In the genomic region with DNA sequence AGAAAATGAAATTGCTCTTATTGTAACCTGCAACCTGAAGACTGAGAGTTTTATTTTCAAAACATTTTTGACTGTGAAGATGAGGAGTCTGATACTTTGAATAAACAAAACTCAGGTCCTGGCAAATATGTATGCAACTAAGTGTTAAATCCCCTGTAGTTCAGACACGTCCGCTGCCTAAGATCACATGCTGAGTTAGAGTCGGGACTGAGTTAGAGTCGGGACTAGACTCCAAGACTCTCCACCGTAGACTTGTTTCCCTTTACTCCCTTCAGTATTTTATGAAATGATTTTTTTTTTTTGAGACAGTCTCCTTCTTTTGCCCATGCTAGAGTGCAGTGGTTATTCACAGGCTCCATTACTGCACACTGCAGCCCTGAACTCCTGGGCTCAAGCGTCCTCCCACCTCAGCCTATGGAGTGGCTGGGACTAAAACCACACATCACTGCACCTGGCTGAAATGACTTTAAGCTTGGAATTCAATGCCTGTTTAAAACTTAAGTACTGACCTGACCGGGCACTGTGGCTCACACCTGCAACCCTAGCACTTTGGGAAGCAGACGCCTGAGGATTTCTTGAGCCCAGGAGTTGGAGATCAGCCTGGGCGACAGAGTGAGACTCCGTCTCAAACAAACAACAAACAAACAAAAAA, we compare ENCODE assay signal across 12 cellular contexts. TPM values are rescaled to one million over a fixed set of nuclear protein-coding genes. Genes with fewer than 3 reads are reported as not detected.
DNase-seq lines count a peak whose midpoint lies in the region; ATAC-seq and TF ChIP-seq lines count a peak whose summit lies in the region.
"Had no signal": no experiment of that assay in that cellular context is flagged by ENCODE, and none has a peak within 500 bp of the region (broad histone marks: within the 10 kb centered on the region; RNA-seq: fewer than 3 reads in every experiment).

No MANE protein-coding gene starts in this region.

- no peaks in the 10 kb centered on the region; the same call in 1 of the 2 replicates for H3F3A ChIP-seq in OCI-LY1 (ENCODE audit: insufficient read depth, low read length)

- no peaks in the 10 kb centered on the region for H3K79me2 ChIP-seq in HCT116 (ENCODE audit: insufficient read depth, low read length)
- H3K79me2 ChIP-seq in OCI-LY1 (ENCODE audit: insufficient read depth, low read length) = no peaks in the 10 kb centered on the region

- BruUV-seq in HCT116 (replicated peaks; lab: Mats Ljungman, UMichigan) = no TSS peak

- peaks cover 39 to 92% (median 73%) of the 10 kb centered on the region in 10 experiments for H3K4me1 ChIP-seq in BLaER1 treated with 17β-estradiol and CSF1 and Interleukin-3, amounts not matched to agents 10 nM and 100 nM
- H3K4me1 ChIP-seq in HCT116 (ENCODE audit: control insufficient read depth in 1 of 2, insufficient read depth in 2 of 2, low read length in 2 of 2) (peaks cover 6 to 19% of the 10 kb centered on the region in 2 experiments), OCI-LY1 (ENCODE audit: insufficient read depth, low read length, severe bottlenecking) (peaks cover 48% of the 10 kb centered on the region), iPS DF 6.9 (ENCODE audit: control insufficient read depth, insufficient read depth, low read length) (peaks cover 1% of the 10 kb centered on the region; the same call in 1 of the 2 replicates), transverse colon (no peaks in the 10 kb centered on the region)

- POLR2A ChIA-PET in HCT116 (lab: Charles Lee) = no interaction called here

- CTCF ChIA-PET in HCT116 (lab: Charles Lee) = no interaction called here

- no peaks in the 10 kb centered on the region for H3K27me3 ChIP-seq in BLaER1 treated with 17β-estradiol and CSF1 and Interleukin-3, amounts not matched to agents 10 nM and 100 nM
- H3K27me3 ChIP-seq in HCT116 (ENCODE audit: insufficient read depth, low read length) (no peaks in the 10 kb centered on the region), OCI-LY1 (ENCODE audit: insufficient read depth, low read length) (no peaks in the 10 kb centered on the region), iPS DF 6.9 (ENCODE audit: control insufficient read depth, insufficient read depth, low read length) (no peaks in the 10 kb centered on the region), transverse colon (no peaks in the 10 kb centered on the region)

- no peak overlapping the region for H3K4me3 ChIP-seq in BLaER1 treated with 17β-estradiol and CSF1 and Interleukin-3, amounts not matched to agents 10 nM and 100 nM
- H3K4me3 ChIP-seq in HCT116 (replicated peaks in 1 of 2; ENCODE audit: low read depth in 1 of 2, low read length in 2 of 2) = no peak overlapping the region
- H3K4me3 ChIP-seq in OCI-LY1 (ENCODE audit: low read depth, low read length, poor library complexity, severe bottlenecking) = no peak overlapping the region
- H3K4me3 ChIP-seq in iPS DF 6.9 (ENCODE audit: low read length) = no peak overlapping the region
- H3K4me3 ChIP-seq in transverse colon = no peak overlapping the region

- H3K9me3 ChIP-seq in BLaER1 treated with 17β-estradiol and CSF1 and Interleukin-3, amounts not matched to agents 10 nM and 100 nM (replicated peaks in 1 of 11) = peaks cover 0 to 10% (median 4%) of the 10 kb centered on the region in 11 experiments; a peak in 6 of 22 replicates
- no peaks in the 10 kb centered on the region for H3K9me3 ChIP-seq in HCT116 (ENCODE audit: control insufficient read depth in 1 of 2, insufficient read depth in 1 of 2, low read depth in 1 of 2, low read length in 2 of 2)
- no peaks in the 10 kb centered on the region for H3K9me3 ChIP-seq in OCI-LY1 (ENCODE audit: low read length)
- H3K9me3 ChIP-seq in iPS DF 6.9 (ENCODE audit: control insufficient read depth, insufficient read depth, low read length) = no peaks in the 10 kb centered on the region
- H3K9me3 ChIP-seq in transverse colon = no peaks in the 10 kb centered on the region

- TF ChIP-seq RAD21 in HCT116 (IDR thresholded peaks at IDR 0.05; ENCODE audit: low read depth) = no peak

- in situ Hi-C loops in transverse colon (cut with MboI; ENCODE audit: low pct_ligation_motif_present in 1 of 4, low pct_unique_long_range_greater_than_20kb in 1 of 4, low sequenced_read_pairs in 3 of 4) = no loop called here

- peak overlapping the region; percentile 67 for H2AFZ ChIP-seq in HCT116 (ENCODE audit: low read depth, low read length, poor library complexity, severe bottlenecking)
- H2AFZ ChIP-seq in OCI-LY1 (ENCODE audit: low read length) = no peak overlapping the region; the same call in 1 of the 2 replicates

- no peak for TF ChIP-seq POLR2A in HCT116 (IDR thresholded peaks at IDR 0.05; ENCODE audit: borderline replicate concordance, extremely low read depth, insufficient read depth, insufficient read length)
- TF ChIP-seq POLR2A in transverse colon (IDR thresholded peaks at IDR 0.05) = no peak

- no peaks in the 10 kb centered on the region for H3K36me3 ChIP-seq in BLaER1 treated with 17β-estradiol and CSF1 and Interleukin-3, amounts not matched to agents 10 nM and 100 nM
- H3K36me3 ChIP-seq in HCT116 (ENCODE audit: control insufficient read depth in 1 of 2, insufficient read depth in 2 of 2, low read length in 2 of 2) = no peaks in the 10 kb centered on the region
- H3K36me3 ChIP-seq in OCI-LY1 (ENCODE audit: insufficient read depth, low read length) = no peaks in the 10 kb centered on the region
- H3K36me3 ChIP-seq in iPS DF 6.9 (ENCODE audit: control insufficient read depth, insufficient read depth, low read length) = no peaks in the 10 kb centered on the region
- no peaks in the 10 kb centered on the region for H3K36me3 ChIP-seq in transverse colon

- intact Hi-C loops in HCT116 (cut with micrococcal nuclease) = no loop called here
- intact Hi-C loops in transverse colon (cut with DNase I; ENCODE audit: low total_unique reads) = no loop called here

- TF ChIP-seq CTCF in HCT116 (IDR thresholded peaks at IDR 0.05 in 2 of 3, conservative IDR thresholded peaks at IDR 0.05 in 1 of 3; ENCODE audit: borderline replicate concordance in 1 of 3, insufficient read depth in 1 of 3, low read depth in 2 of 3, low read length in 2 of 3) (no peak), OCI-LY1 (IDR thresholded peaks at IDR 0.05; ENCODE audit: low read length) (no peak), transverse colon (IDR thresholded peaks at IDR 0.05) (no peak)

- RAD21 ChIA-PET in HCT116 (lab: Charles Lee; ENCODE audit: low non-redundant PET in 1 of 2, low total read pairs in 2 of 2, uncharacterized antibody in 2 of 2, unreplicated experiment in 2 of 2) = no interaction called here

- H4K20me1 ChIP-seq in BLaER1 treated with 17β-estradiol and CSF1 and Interleukin-3, amounts not matched to agents 10 nM and 100 nM = no peaks in the 10 kb centered on the region
- H4K20me1 ChIP-seq in HCT116 (ENCODE audit: insufficient read depth) (no peaks in the 10 kb centered on the region), OCI-LY1 (ENCODE audit: insufficient read depth, low read length) (no peaks in the 10 kb centered on the region)

- TF ChIP-seq EP300 in transverse colon (IDR thresholded peaks at IDR 0.05; ENCODE audit: low read depth) = no peak

- peak overlapping the region in 10 of 11 experiments; percentile 44 to 85 (median 70); a peak in 16 of 22 replicates for H3K4me2 ChIP-seq in BLaER1 treated with 17β-estradiol and CSF1 and Interleukin-3, amounts not matched to agents 10 nM and 100 nM
- H3K4me2 ChIP-seq in HCT116 (ENCODE audit: low read length) = no peak overlapping the region
- H3K4me2 ChIP-seq in OCI-LY1 (ENCODE audit: low read length) = no peak overlapping the region; the same call in 1 of the 2 replicates

- no CpG with 5 or more reads among the region's 10 CpGs for WGBS in iPS DF 6.9 (ENCODE audit: insufficient coverage, insufficient read length)
- WGBS in transverse colon (ENCODE audit: low coverage in 1 of 2), 2 donors = 78 to 81% methylated on average over 9 to 10 of the region's 10 CpGs

- no peak for ATAC-seq in HCT116
- no peak for ATAC-seq in HG03521 (IDR thresholded peaks at IDR 0.05; ENCODE audit: unreplicated experiment)
- ATAC-seq in GM21360 (IDR thresholded peaks at IDR 0.05; ENCODE audit: unreplicated experiment) = no peak

- peak overlapping the region in 7 of 11 experiments; percentile 7 to 46 (median 36); a peak in 6 of 22 replicates for H3K9ac ChIP-seq in BLaER1 treated with 17β-estradiol and CSF1 and Interleukin-3, amounts not matched to agents 10 nM and 100 nM
- H3K9ac ChIP-seq in HCT116 (ENCODE audit: low read length) = no peak overlapping the region
- H3K9ac ChIP-seq in OCI-LY1 (ENCODE audit: low read length) = no peak overlapping the region; the same call in 1 of the 2 replicates

- H3K27ac ChIP-seq in BLaER1 treated with 17β-estradiol and CSF1 and Interleukin-3, amounts not matched to agents 10 nM and 100 nM = peak overlapping the region in 10 of 11 experiments; percentile 23 to 99 (median 98); a peak in 17 of 22 replicates
- H3K27ac ChIP-seq in HCT116 (ENCODE audit: low read depth, low read length) (no peak overlapping the region), OCI-LY1 (ENCODE audit: low read depth, low read length, poor library complexity, severe bottlenecking) (peak overlapping the region; percentile 65), iPS DF 6.9 (ENCODE audit: low read length) (no peak overlapping the region), transverse colon (no peak overlapping the region)

- DNase-seq in HCT116 (ENCODE audit: low read depth, low spot score) (no peak), iPS DF 6.9 (ENCODE audit: low read depth, low spot score) (peak; percentile 37), transverse colon (no peak)
- DNase-seq in stimulated activated CD4-positive, alpha-beta T cell treated with anti-CD3 and anti-CD28 coated beads, Interleukin-4, amount 100 ng/mL, for 24 hours = no peak
- DNase-seq: KG1, NCI-H1092, NCI-H446 treated with DMSO at 0.1 percent for 48 hours, RPMI8226 had no signal

- H3K9me2 ChIP-seq in HCT116 (ENCODE audit: insufficient read depth) (no peaks in the 10 kb centered on the region), OCI-LY1 (ENCODE audit: low read depth, low read length) (no peaks in the 10 kb centered on the region)

TF ChIP-seq in HCT116, 20 proteins besides CTCF, POLR2A, EP300 and RAD21 (continues in another document):
- no peak for TF ChIP-seq ZFX (IDR thresholded peaks at IDR 0.05)
- no peak for TF ChIP-seq EZH2 (IDR thresholded peaks at IDR 0.05)
- TF ChIP-seq, protein P1, sequence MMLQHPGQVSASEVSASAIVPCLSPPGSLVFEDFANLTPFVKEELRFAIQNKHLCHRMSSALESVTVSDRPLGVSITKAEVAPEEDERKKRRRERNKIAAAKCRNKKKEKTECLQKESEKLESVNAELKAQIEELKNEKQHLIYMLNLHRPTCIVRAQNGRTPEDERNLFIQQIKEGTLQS (IDR thresholded peaks at IDR 0.05) = no peak
- no peak for TF ChIP-seq EZH2phosphoT487 (IDR thresholded peaks at IDR 0.05; ENCODE audit: borderline replicate concordance)
- TF ChIP-seq YY1 (IDR thresholded peaks at IDR 0.05; ENCODE audit: extremely low read depth, insufficient replicate concordance, low read depth, low read length) = no peak

RNA-seq across cellular contexts. Expression of a gene that starts 28.0 kb away (rescaled TPM):
- total RNA-seq in HCT116 (2021; ENCODE audit: unreplicated experiment) = 66.7 TPM
- 29.9 and 33.4 TPM in 2 replicates for polyA plus RNA-seq in HCT116 (2012)
- 10 to 100 TPM in 1 of 4 donors, 1 to 10 TPM in 1, under 1 TPM in 1, not detected in 1; 0.82 to 66.5 (median 3.5) TPM for total RNA-seq in transverse colon

Comparison
In these comparisons a context has a peak if more than half of its experiments do, and no peak if none do; other contexts are left out.
1. H3K27ac ChIP-seq: peak in BLaER1 treated with 17β-estradiol and CSF1 and Interleukin-3, amounts not matched to agents 10 nM and 100 nM (10 of 11) and OCI-LY1 (single experiment); none in HCT116 (single experiment), iPS DF 6.9 (single experiment) and transverse colon (0 of 4).
2. H3K4me2 ChIP-seq: peak in BLaER1 treated with 17β-estradiol and CSF1 and Interleukin-3, amounts not matched to agents 10 nM and 100 nM (10 of 11); none in HCT116 (single experiment) and OCI-LY1 (single experiment).
3. H3K9ac ChIP-seq: peak in BLaER1 treated with 17β-estradiol and CSF1 and Interleukin-3, amounts not matched to agents 10 nM and 100 nM (7 of 11); none in HCT116 (single experiment) and OCI-LY1 (single experiment).